ENCODE assay signal across 8 cellular contexts in genomic region chr10:80046629-80047441, GRCh38. TPM values are rescaled to one million over a fixed set of nuclear protein-coding genes. Genes with fewer than 3 reads are reported as not detected.
DNase-seq lines count a peak whose midpoint lies in the region; ATAC-seq and TF ChIP-seq lines count a peak whose summit lies in the region.

No MANE protein-coding gene starts in this region.

- intact Hi-C loops in naive thymus-derived CD4-positive, alpha-beta T cell (cut with micrococcal nuclease) = loop anchor here (1.0 to 5.0 kb wide), 4 partner anchors 135 to 510 kb away; no protein-coding TSS in a partner anchor

- no peaks in the 10 kb centered on the region for H3K36me3 ChIP-seq in naive thymus-derived CD4-positive, alpha-beta T cell (ENCODE audit: control insufficient read depth in 2 of 3, insufficient read depth in 3 of 3, low read length in 3 of 3)

- no peaks in the 10 kb centered on the region for H3K9me3 ChIP-seq in naive thymus-derived CD4-positive, alpha-beta T cell (ENCODE audit: control insufficient read depth in 2 of 3, low read length in 3 of 3)

- no peak overlapping the region for H3K27ac Mint-ChIP-seq in naive thymus-derived CD4-positive, alpha-beta T cell

- DNase-seq in AG09319 (ENCODE audit: extremely low read depth, low read depth) (peak; percentile 22), NOMO-1 treated with DMSO at 0.1 percent for 48 hours (lab: John Stamatoyannopoulos, UW; ENCODE audit: unreplicated experiment) (peak; percentile 41), epithelial cell of proximal tubule (ENCODE audit: low read depth) (no peak)
- peak; percentile 44 for DNase-seq in activated CD8-positive, alpha-beta memory T cell treated with anti-CD3 and anti-CD28 coated beads, Interleukin-2, amount 50 U/mL, for 24 hours (ENCODE audit: extremely low read depth)
- peak; percentile 38 to 74 (median 58) for DNase-seq in naive thymus-derived CD4-positive, alpha-beta T cell
- peak; percentile 32 to 51 for DNase-seq in stimulated activated CD8-positive, alpha-beta memory T cell treated with anti-CD3 and anti-CD28 coated beads, Interleukin-7, amount 100 ng/mL, for 4 hours (ENCODE audit: low read depth in 2 of 2)

- POLR2A ChIA-PET in naive thymus-derived CD4-positive, alpha-beta T cell (lab: Charles Lee) = interaction anchor here (0.6 to 0.7 kb wide), 2 partner anchors 21 to 510 kb away, joined by 3 read pairs; no protein-coding TSS in a partner anchor

- CTCF ChIA-PET in naive thymus-derived CD4-positive, alpha-beta T cell (lab: Charles Lee) = interaction anchor here (0.8 to 2.4 kb wide), 4 partner anchors 12 to 96 kb away, joined by 3 to 13 read pairs (median 5); no protein-coding TSS in a partner anchor

- ATAC-seq in GM18861 (IDR thresholded peaks at IDR 0.05; ENCODE audit: unreplicated experiment) (peak; percentile 76), HG03135 (IDR thresholded peaks at IDR 0.05; ENCODE audit: unreplicated experiment) (peak; percentile 76)
- ATAC-seq in naive thymus-derived CD4-positive, alpha-beta T cell = peak; percentile 85

- peaks cover 0 to 4% (median 0%) of the 10 kb centered on the region in 7 donors for H3K4me1 Mint-ChIP-seq in naive thymus-derived CD4-positive, alpha-beta T cell

- no peaks in the 10 kb centered on the region for H3K36me3 Mint-ChIP-seq in naive thymus-derived CD4-positive, alpha-beta T cell

- H3K4me1 ChIP-seq in naive thymus-derived CD4-positive, alpha-beta T cell (ENCODE audit: control insufficient read depth in 2 of 2, insufficient read depth in 2 of 2, low read length in 2 of 2) = no peaks in the 10 kb centered on the region

- no peak overlapping the region for H3K4me3 Mint-ChIP-seq in naive thymus-derived CD4-positive, alpha-beta T cell

- no peak overlapping the region for H3K4me3 ChIP-seq in epithelial cell of proximal tubule (ENCODE audit: low read depth, low read length)
- no peak overlapping the region for H3K4me3 ChIP-seq in naive thymus-derived CD4-positive, alpha-beta T cell (ENCODE audit: low read length)

- peak; percentile 89 for TF ChIP-seq CTCF in AG09319 (IDR thresholded peaks at IDR 0.05; ENCODE audit: low read depth, low read length)
- TF ChIP-seq CTCF in epithelial cell of proximal tubule (conservative IDR thresholded peaks at IDR 0.05; ENCODE audit: low read depth, low read length) = peak; percentile 99

- no peaks in the 10 kb centered on the region for H3K27me3 ChIP-seq in naive thymus-derived CD4-positive, alpha-beta T cell (ENCODE audit: control insufficient read depth in 2 of 2, insufficient read depth in 2 of 2, low read length in 2 of 2)

- no peak overlapping the region for H3K27ac ChIP-seq in naive thymus-derived CD4-positive, alpha-beta T cell (ENCODE audit: low read depth, low read length)

- no peaks in the 10 kb centered on the region for H3K9me3 Mint-ChIP-seq in naive thymus-derived CD4-positive, alpha-beta T cell

- peaks cover 0 to 3% (median 0%) of the 10 kb centered on the region in 5 donors for H3K27me3 Mint-ChIP-seq in naive thymus-derived CD4-positive, alpha-beta T cell

RNA-seq across cellular contexts. Expression of gene TMEM254, which starts 31.6 kb away (rescaled TPM):
- total RNA-seq in epithelial cell of proximal tubule = 11.6 and 12.1 TPM in 2 replicates
- 10 to 100 TPM in 4 of 5 experiments, 1 to 10 TPM in 1; 7.3 to 19.6 (median 17.1) TPM for total RNA-seq in naive thymus-derived CD4-positive, alpha-beta T cell
- 10 to 100 TPM; 37.4 to 44.5 TPM for polyA plus RNA-seq in naive thymus-derived CD4-positive, alpha-beta T cell
